ENCODE assay signal across 17 cellular contexts in the genomic region with DNA sequence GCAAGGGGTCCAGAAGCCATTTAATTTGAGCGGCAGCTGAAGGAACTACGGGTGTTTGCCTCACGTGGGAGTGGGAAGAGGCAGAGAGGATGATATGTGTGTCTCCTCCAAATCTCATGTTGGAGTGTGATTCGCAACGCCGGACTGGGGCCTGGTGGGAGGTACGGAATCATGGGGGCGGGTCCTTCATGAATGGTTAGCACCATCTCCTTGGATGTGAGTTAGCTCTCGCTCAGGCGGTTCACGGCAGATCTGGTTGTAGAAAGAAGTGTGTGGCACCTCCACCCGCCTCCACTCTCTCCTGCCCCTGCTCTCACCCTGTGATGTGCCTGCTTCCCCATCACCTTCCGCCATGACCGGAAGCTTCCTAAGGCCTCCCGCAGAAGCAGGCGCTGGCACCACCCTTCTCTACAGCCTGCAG.
"Had no signal": no experiment of that assay in that cellular context is flagged by ENCODE, and none has a peak within 500 bp of the region (broad histone marks: within the 10 kb centered on the region; RNA-seq: fewer than 3 reads in every experiment).

No MANE protein-coding gene starts in this region.

- H3K27ac ChIP-seq: epithelial cell of prostate, neural progenitor cell, pancreas, tibial nerve had no signal

- H3K27me3 ChIP-seq: neural progenitor cell, pancreas, tibial nerve had no signal

- DNase-seq: activated CD4-positive, alpha-beta memory T cell treated with anti-CD3 and anti-CD28 coated beads for 36 hours; activated CD4-positive, alpha-beta T cell treated with anti-CD3 and anti-CD28 coated beads for 36 hours; activated T-cell treated with anti-CD3 and anti-CD28 coated beads, Interleukin-2, amount 50 U/mL, for 72 hours; cerebellar nuclear complex; dermis blood vessel endothelial cell; effector memory CD8-positive, alpha-beta T cell; foreskin melanocyte; mucosa of descending colon; naive B cell; SK-N-SH; stimulated activated naive CD4-positive, alpha-beta T cell had no signal

- H3K9me3 ChIP-seq: mucosa of descending colon, pancreas, SK-N-SH, tibial nerve had no signal

- H3K4me3 ChIP-seq: mucosa of descending colon, neural progenitor cell, pancreas, tibial nerve had no signal

- H3K36me3 ChIP-seq: neural progenitor cell, pancreas had no signal

- H3K4me1 ChIP-seq: pancreas had no signal

- ATAC-seq: activated CD4-positive, alpha-beta T cell treated with anti-CD3 and anti-CD28 coated beads for 36 hours; activated T-cell treated with anti-CD3 and anti-CD28 coated beads, Interleukin-2, amount 50 U/mL, for 72 hours; effector memory CD8-positive, alpha-beta T cell; mucosa of descending colon; pancreas; sciatic nerve; WTC11 had no signal
